Comparison of ENCODE assay signal across 8 cellular contexts in genomic region chr17:82098939-82099765, GRCh38. TPM values are rescaled to one million over a fixed set of nuclear protein-coding genes. Genes with fewer than 3 reads are reported as not detected.
DNase-seq lines count a peak whose midpoint lies in the region; ATAC-seq, FAIRE-seq and TF ChIP-seq lines count a peak whose summit lies in the region.

No MANE protein-coding gene starts in this region.

- peak overlapping the region; percentile 68 for H3K27ac ChIP-seq in MM.1S (ENCODE audit: low read length)
- H3K27ac ChIP-seq in GM12878 (ENCODE audit: control insufficient read depth, insufficient read depth) = peak overlapping the region; percentile 93
- H3K27ac ChIP-seq in left lung = peak overlapping the region; percentile 91 to 92
- H3K27ac ChIP-seq in thyroid gland = peak overlapping the region; percentile 89 to 97 (median 94)

- CTCF ChIA-PET in GM12878 (lab: Yijun Ruan, JAX) = interaction anchor here (0.6 to 2.4 kb wide), 2 partner anchors 61 to 68 kb away, joined by 3 to 7 read pairs; partner anchors contain the start of genes DCXR and RAC3

- WGBS in GM12878 (ENCODE audit: insufficient coverage, insufficient replicate concordance, low lambda C conversion rate, missing lambda C conversion rate) = under 1% methylated on average over 74 of the region's 81 CpGs
- WGBS in thyroid gland, 2 donors = 31 to 37% methylated on average over 7 to 31 of the region's 81 CpGs

- SMC1A ChIA-PET in GM12878 (lab: Charles Lee; ENCODE audit: uncharacterized antibody, unreplicated experiment) = no interaction called here

- ATAC-seq in GM21786 (IDR thresholded peaks at IDR 0.05; ENCODE audit: unreplicated experiment) (peak; percentile 11), GM12878 (peak; percentile 40), left lung (peak; percentile 3)

- FAIRE-seq in GM12892 (lab: Jason Lieb, UNC) (peak; percentile 42), GM12878 (lab: Jason Lieb, UNC) (no peak)

- peak overlapping the region; percentile 100 for H3K4me2 ChIP-seq in MM.1S (ENCODE audit: low read depth, low read length)
- H3K4me2 ChIP-seq in GM12878 (ENCODE audit: control insufficient read depth, insufficient read depth) = peak overlapping the region; percentile 96

- DNase-seq in GM12892 (ENCODE audit: insufficient read length) = no peak
- DNase-seq in MM.1S = no peak
- no peak for DNase-seq in GM12878 (ENCODE audit: low read depth, low spot score)
- DNase-seq in left lung = no peak
- DNase-seq in thyroid gland = no peak
- no peak for DNase-seq in NCI-H1436 (lab: John Stamatoyannopoulos, UW)
- DNase-seq in dedifferentiated amniotic fluid mesenchymal stem cell (ENCODE audit: extremely low spot score) = no peak

- H3K4me3 ChIP-seq in MM.1S (ENCODE audit: low read length) = peak overlapping the region; percentile 84
- peak overlapping the region; percentile 65 for H3K4me3 ChIP-seq in GM12878
- peak overlapping the region; percentile 80 to 90 for H3K4me3 ChIP-seq in left lung
- H3K4me3 ChIP-seq in thyroid gland (replicated peaks in 1 of 3) = peak overlapping the region; percentile 9 to 77 (median 10)

- H3K9me3 ChIP-seq in MM.1S (replicated peaks; ENCODE audit: insufficient read depth, low read length) = no peaks in the 10 kb centered on the region
- H3K9me3 ChIP-seq in GM12878 (replicated peaks; ENCODE audit: control insufficient read depth, insufficient read depth, low read length) = no peaks in the 10 kb centered on the region
- H3K9me3 ChIP-seq in left lung = no peaks in the 10 kb centered on the region
- H3K9me3 ChIP-seq in thyroid gland = no peaks in the 10 kb centered on the region

- peak overlapping the region; percentile 96 for H3K9ac ChIP-seq in MM.1S (ENCODE audit: low read length)
- H3K9ac ChIP-seq in GM12878 (ENCODE audit: control insufficient read depth, insufficient read depth, low read length) = peak overlapping the region; percentile 95

- 0 out of 2 replicates have a peak, but pooled peaks cover 6% of the 10 kb centered on the region for H3F3A ChIP-seq in MM.1S (ENCODE audit: insufficient read depth, low read length)

- no peaks in the 10 kb centered on the region for H3K9me2 ChIP-seq in MM.1S (replicated peaks; ENCODE audit: insufficient read depth, low read length)

- no peak for TF ChIP-seq CTCF in MM.1S (IDR thresholded peaks at IDR 0.05; ENCODE audit: low read length)
- no peak for TF ChIP-seq CTCF in GM12878 (IDR thresholded peaks at IDR 0.05 in 2 of 3, conservative IDR thresholded peaks at IDR 0.05 in 1 of 3; ENCODE audit: control insufficient read depth in 2 of 3, extremely low read depth in 1 of 3, insufficient read depth in 1 of 3, low read depth in 3 of 3, low read length in 3 of 3)
- no peak for TF ChIP-seq CTCF in left lung (IDR thresholded peaks at IDR 0.05)
- TF ChIP-seq CTCF in thyroid gland (IDR thresholded peaks at IDR 0.05) = no peak

- TF ChIP-seq EP300 in GM12878 (IDR thresholded peaks at IDR 0.05; ENCODE audit: borderline replicate concordance in 1 of 2, control insufficient read depth in 1 of 2, low read depth in 2 of 2, low read length in 2 of 2) = no peak

- intact Hi-C loops in GM12878 (cut with micrococcal nuclease; ENCODE audit: unreplicated experiment) (loop anchor here (1.0 to 5.0 kb wide), 3 partner anchors 47 to 238 kb away; partner anchors contain the start of genes DCXR, GPS1 and RFNG), left lung (cut with DNase I) (no loop called here), thyroid gland (cut with DNase I) (no loop called here)

- peaks cover 17% of the 10 kb centered on the region for H3K4me1 ChIP-seq in MM.1S (ENCODE audit: low read length)
- peaks cover 17% of the 10 kb centered on the region for H3K4me1 ChIP-seq in GM12878 (ENCODE audit: control insufficient read depth, insufficient read depth, low read length)
- peaks cover 24 to 68% of the 10 kb centered on the region in 2 donors for H3K4me1 ChIP-seq in left lung
- peaks cover 29 to 50% of the 10 kb centered on the region in 2 donors for H3K4me1 ChIP-seq in thyroid gland

- H3K36me3 ChIP-seq in MM.1S (replicated peaks; ENCODE audit: insufficient read depth, low read length) (peaks cover 4% of the 10 kb centered on the region), GM12878 (ENCODE audit: control insufficient read depth in 2 of 2, insufficient read depth in 2 of 2, low read length in 1 of 2) (peaks cover 3 to 14% of the 10 kb centered on the region in 2 experiments; a peak in 3 of 4 replicates), left lung (peaks cover 0 to 21% of the 10 kb centered on the region in 2 donors), thyroid gland (peaks cover 13 to 14% of the 10 kb centered on the region in 2 donors)

- RAD21 ChIA-PET in GM12878 (lab: Charles Lee; ENCODE audit: unreplicated experiment) = interaction anchor here (0.5 to 1.2 kb wide), 3 partner anchors 7 to 393 kb away, joined by 3 to 4 read pairs (median 3); partner anchors contain the start of gene DCXR

- POLR2A ChIA-PET in GM12878 (lab: Charles Lee) = interaction anchor here (0.5 to 2.3 kb wide), 3 partner anchors 16 to 432 kb away, joined by 3 to 9 read pairs (median 8); partner anchors contain the start of genes CENPX and LRRC45

- TF ChIP-seq RAD21 in GM12878 (IDR thresholded peaks at IDR 0.05; ENCODE audit: insufficient read depth, low read depth, low read length) = no peak

- H3K27me3 ChIP-seq in MM.1S (replicated peaks; ENCODE audit: insufficient read depth, low read length) = no peaks in the 10 kb centered on the region
- H3K27me3 ChIP-seq in GM12878 (replicated peaks in 1 of 2; ENCODE audit: control insufficient read depth in 2 of 2, insufficient read depth in 2 of 2, low read length in 1 of 2) = no peaks in the 10 kb centered on the region
- H3K27me3 ChIP-seq in left lung = no peaks in the 10 kb centered on the region
- H3K27me3 ChIP-seq in thyroid gland = no peaks in the 10 kb centered on the region

- TF ChIP-seq POLR2A in GM12892 (IDR thresholded peaks at IDR 0.05; ENCODE audit: low read depth, low read length) (peak; percentile 69; the same call in 1 of the 2 replicates), GM12878 (IDR thresholded peaks at IDR 0.05; ENCODE audit: low read depth, low read length) (peak; percentile 69), thyroid gland (IDR thresholded peaks at IDR 0.05) (no peak)

- in situ Hi-C loops in GM12878 (cut with MboI) = no loop called here

- H3K79me2 ChIP-seq in MM.1S (ENCODE audit: low read length) (peaks cover 41% of the 10 kb centered on the region), GM12878 (ENCODE audit: control insufficient read depth, insufficient read depth, low read length) (peaks cover 47% of the 10 kb centered on the region)

- H4K20me1 ChIP-seq in MM.1S (ENCODE audit: insufficient read depth, low read length) = peaks cover 6% of the 10 kb centered on the region; the same call in 1 of the 2 replicates
- H4K20me1 ChIP-seq in GM12878 (ENCODE audit: control insufficient read depth, insufficient read depth) = no peaks in the 10 kb centered on the region; the same call in 1 of the 2 replicates

- BruUV-seq in GM12878 (replicated peaks; lab: Mats Ljungman, UMichigan) = TSS peak; percentile 86

- peak overlapping the region; percentile 56 for H2AFZ ChIP-seq in MM.1S (ENCODE audit: low read length)
- peak overlapping the region; percentile 92 for H2AFZ ChIP-seq in GM12878 (ENCODE audit: control insufficient read depth, low read depth, low read length)

RNA-seq across cellular contexts. Expression of gene FASN, which starts 1.1 kb away (rescaled TPM):
- 18.8 TPM for polyA plus RNA-seq in GM12892 (2012; ENCODE audit: missing spikeins)
- total RNA-seq in GM12878 (2013; cell fraction: nucleolus; rRNA removed) = 81.2 and 110 TPM in 2 replicates
- total RNA-seq in GM12878 (2014; rRNA removed) (67.4 and 73.8 TPM in 2 replicates), GM12878 (2014; rRNA removed; fragmentation: Illumina TruSeq; extraction: Trizol) (18.0 and 20.8 TPM in 2 replicates), GM12878 (2021) (333 and 348 TPM in 2 replicates), left lung (100 to 1,000 TPM; 288 to 550 TPM), thyroid gland (10 to 100 TPM; 23.5 to 92.5 (median 77.3) TPM)
- polyA plus RNA-seq in GM12878 (2011; ENCODE audit: low read depth) = 15.3 TPM
- polyA plus RNA-seq in GM12878 (2011; rRNA removed) (4.5 and 10.8 TPM in 2 replicates), GM12878 (2014; fragmentation: Illumina TruSeq; extraction: Trizol) (1.6 and 12.8 TPM in 2 replicates), GM12878 (2014; fragmentation: Nextera tagmentation; extraction: Ambion mirVana) (under 1 TPM; 0.19 to 0.31 TPM), GM12878 (2014; rRNA removed) (87.8 and 131 TPM in 2 replicates), GM12878 (2016; fragmentation: Nextera tagmentation; extraction: Ambion mirVana) (10 to 100 TPM; 40.1 to 42.5 TPM)
- polyA plus RNA-seq in GM12878 (2011; cell fraction: cytosol; rRNA removed) = 31.3 and 40.9 TPM in 2 replicates
- polyA plus RNA-seq in GM12878 (2011; cell fraction: nucleus; rRNA removed) = 137 and 205 TPM in 2 replicates
- 82.0 and 91.6 TPM in 2 replicates for polyA plus RNA-seq in GM12878 (2012)
- polyA minus RNA-seq in GM12878 (2011; rRNA and poly(A)+ RNA removed) = 21.8 and 51.5 TPM in 2 replicates
- polyA minus RNA-seq in GM12878 (2011; cell fraction: cytosol; rRNA and poly(A)+ RNA removed) = 91.7 and 93.8 TPM in 2 replicates
- 35.7 and 66.9 TPM in 2 replicates for polyA minus RNA-seq in GM12878 (2011; cell fraction: nucleus; rRNA and poly(A)+ RNA removed)

RNA-seq across cellular contexts. Expression of gene DUS1L, which starts 33.5 kb away (rescaled TPM):
- 72.0 TPM for polyA plus RNA-seq in GM12892 (2012; ENCODE audit: missing spikeins)
- 56.8 and 75.9 TPM in 2 replicates for total RNA-seq in GM12878 (2013; cell fraction: nucleolus; rRNA removed)
- total RNA-seq in GM12878 (2014; rRNA removed) = 107 and 132 TPM in 2 replicates
- total RNA-seq in GM12878 (2014; rRNA removed; fragmentation: Illumina TruSeq; extraction: Trizol) = 43.3 and 50.3 TPM in 2 replicates
- total RNA-seq in GM12878 (2021) = 137 and 157 TPM in 2 replicates
- polyA plus RNA-seq in GM12878 (2011; ENCODE audit: low read depth) = 52.5 TPM
- polyA plus RNA-seq in GM12878 (2011; rRNA removed) = 21.0 and 42.6 TPM in 2 replicates
- polyA plus RNA-seq in GM12878 (2011; cell fraction: cytosol; rRNA removed) = 77.7 and 101 TPM in 2 replicates
- polyA plus RNA-seq in GM12878 (2011; cell fraction: nucleus; rRNA removed) = 285 and 360 TPM in 2 replicates
- polyA plus RNA-seq in GM12878 (2012) = 61.7 and 71.7 TPM in 2 replicates
- 13.8 and 46.5 TPM in 2 replicates for polyA plus RNA-seq in GM12878 (2014; fragmentation: Illumina TruSeq; extraction: Trizol)
- polyA plus RNA-seq in GM12878 (2014; fragmentation: Nextera tagmentation; extraction: Ambion mirVana) = 10 to 100 TPM in 1 of 2 experiments, 1 to 10 TPM in 1; 6.1 to 15.3 TPM
- polyA plus RNA-seq in GM12878 (2014; rRNA removed) = 147 and 155 TPM in 2 replicates
- 10 to 100 TPM in 1 of 2 experiments, 1 to 10 TPM in 1; 9.7 to 25.4 TPM for polyA plus RNA-seq in GM12878 (2016; fragmentation: Nextera tagmentation; extraction: Ambion mirVana)
- 23.4 and 40.3 TPM in 2 replicates for polyA minus RNA-seq in GM12878 (2011; rRNA and poly(A)+ RNA removed)
- 25.4 and 29.1 TPM in 2 replicates for polyA minus RNA-seq in GM12878 (2011; cell fraction: cytosol; rRNA and poly(A)+ RNA removed)
- polyA minus RNA-seq in GM12878 (2011; cell fraction: nucleus; rRNA and poly(A)+ RNA removed) = 63.5 and 104 TPM in 2 replicates
- 100 to 1,000 TPM; 102 to 103 TPM for total RNA-seq in left lung
- total RNA-seq in thyroid gland = 10 to 100 TPM; 58.7 to 90.5 (median 75.5) TPM

RNA-seq across cellular contexts. Expression of gene GPS1, which starts 47.5 kb away (rescaled TPM):
- polyA plus RNA-seq in GM12892 (2012; ENCODE audit: missing spikeins) = 34.6 TPM
- 41.6 and 44.7 TPM in 2 replicates for total RNA-seq in GM12878 (2013; cell fraction: nucleolus; rRNA removed)
- total RNA-seq in GM12878 (2014; rRNA removed) (110 and 131 TPM in 2 replicates), GM12878 (2014; rRNA removed; fragmentation: Illumina TruSeq; extraction: Trizol) (35.1 and 37.1 TPM in 2 replicates), GM12878 (2021) (113 and 122 TPM in 2 replicates), left lung (100 to 1,000 TPM in 1 of 2 donors, 10 to 100 TPM in 1; 75.3 to 101 TPM), thyroid gland (100 to 1,000 TPM in 2 of 4 donors, 10 to 100 TPM in 2; 80.1 to 164 (median 102) TPM)
- polyA plus RNA-seq in GM12878 (2011; ENCODE audit: low read depth) = 21.3 TPM
- polyA plus RNA-seq in GM12878 (2011; rRNA removed) (14.3 and 53.3 TPM in 2 replicates), GM12878 (2014; fragmentation: Illumina TruSeq; extraction: Trizol) (7.5 and 32.8 TPM in 2 replicates), GM12878 (2014; fragmentation: Nextera tagmentation; extraction: Ambion mirVana) (10 to 100 TPM in 1 of 2 experiments, 1 to 10 TPM in 1; 2.2 to 11.5 TPM), GM12878 (2014; rRNA removed) (102 and 119 TPM in 2 replicates), GM12878 (2016; fragmentation: Nextera tagmentation; extraction: Ambion mirVana) (100 to 1,000 TPM; 119 to 146 TPM)
- 65.9 and 98.5 TPM in 2 replicates for polyA plus RNA-seq in GM12878 (2011; cell fraction: cytosol; rRNA removed)
- polyA plus RNA-seq in GM12878 (2011; cell fraction: nucleus; rRNA removed) = 198 and 262 TPM in 2 replicates
- polyA plus RNA-seq in GM12878 (2012) = 41.2 and 44.0 TPM in 2 replicates
- polyA minus RNA-seq in GM12878 (2011; rRNA and poly(A)+ RNA removed) = 50.1 and 72.3 TPM in 2 replicates
- polyA minus RNA-seq in GM12878 (2011; cell fraction: cytosol; rRNA and poly(A)+ RNA removed) = 44.1 and 45.0 TPM in 2 replicates
- 42.7 and 84.3 TPM in 2 replicates for polyA minus RNA-seq in GM12878 (2011; cell fraction: nucleus; rRNA and poly(A)+ RNA removed)

RNA-seq across cellular contexts. Expression of gene RFNG, which starts 47.5 kb away (rescaled TPM):
- polyA plus RNA-seq in GM12892 (2012; ENCODE audit: missing spikeins) = 7.1 TPM
- total RNA-seq in GM12878 (2013; cell fraction: nucleolus; rRNA removed) = 23.5 and 23.7 TPM in 2 replicates
- total RNA-seq in GM12878 (2014; rRNA removed) = 14.5 and 14.8 TPM in 2 replicates
- total RNA-seq in GM12878 (2014; rRNA removed; fragmentation: Illumina TruSeq; extraction: Trizol) = 5.2 and 7.8 TPM in 2 replicates
- total RNA-seq in GM12878 (2021) = 17.7 and 19.6 TPM in 2 replicates
- polyA plus RNA-seq in GM12878 (2011; ENCODE audit: low read depth) = 10.9 TPM
- 4.4 and 7.1 TPM in 2 replicates for polyA plus RNA-seq in GM12878 (2011; rRNA removed)
- 6.6 and 12.0 TPM in 2 replicates for polyA plus RNA-seq in GM12878 (2011; cell fraction: cytosol; rRNA removed)
- polyA plus RNA-seq in GM12878 (2011; cell fraction: nucleus; rRNA removed) = 83.6 and 89.3 TPM in 2 replicates
- 20.4 and 23.3 TPM in 2 replicates for polyA plus RNA-seq in GM12878 (2012)
- 1.3 and 7.2 TPM in 2 replicates for polyA plus RNA-seq in GM12878 (2014; fragmentation: Illumina TruSeq; extraction: Trizol)
- under 1 TPM; 0.10 to 0.93 TPM for polyA plus RNA-seq in GM12878 (2014; fragmentation: Nextera tagmentation; extraction: Ambion mirVana)
- 19.0 and 22.4 TPM in 2 replicates for polyA plus RNA-seq in GM12878 (2014; rRNA removed)
- polyA plus RNA-seq in GM12878 (2016; fragmentation: Nextera tagmentation; extraction: Ambion mirVana) = 1 to 10 TPM; 1.6 to 2.6 TPM
- 2.4 and 4.8 TPM in 2 replicates for polyA minus RNA-seq in GM12878 (2011; rRNA and poly(A)+ RNA removed)
- 2.9 and 4.4 TPM in 2 replicates for polyA minus RNA-seq in GM12878 (2011; cell fraction: cytosol; rRNA and poly(A)+ RNA removed)
- polyA minus RNA-seq in GM12878 (2011; cell fraction: nucleus; rRNA and poly(A)+ RNA removed) = 8.1 and 8.2 TPM in 2 replicates
- 10 to 100 TPM; 29.3 to 44.9 TPM for total RNA-seq in left lung
- 10 to 100 TPM; 36.0 to 49.0 (median 38.3) TPM for total RNA-seq in thyroid gland

Comparison
In these comparisons a context has a peak if more than half of its experiments do, and no peak if none do; other contexts are left out.
1. POLR2A ChIP-seq: peak in GM12892 (single experiment) and GM12878 (single experiment); none in thyroid gland (0 of 2).
2. H3K4me3 ChIP-seq: peak in every context shown above with its lines; median percentile 85 in left lung; 84 in MM.1S; 65 in GM12878; 10 in thyroid gland.
3. Peak in every context shown above with its lines, with median percentiles within 50 percentile points of each other: ATAC-seq and H3K27ac ChIP-seq.